Comparison of ENCODE assay signal across 8 cellular contexts in the genomic region with DNA sequence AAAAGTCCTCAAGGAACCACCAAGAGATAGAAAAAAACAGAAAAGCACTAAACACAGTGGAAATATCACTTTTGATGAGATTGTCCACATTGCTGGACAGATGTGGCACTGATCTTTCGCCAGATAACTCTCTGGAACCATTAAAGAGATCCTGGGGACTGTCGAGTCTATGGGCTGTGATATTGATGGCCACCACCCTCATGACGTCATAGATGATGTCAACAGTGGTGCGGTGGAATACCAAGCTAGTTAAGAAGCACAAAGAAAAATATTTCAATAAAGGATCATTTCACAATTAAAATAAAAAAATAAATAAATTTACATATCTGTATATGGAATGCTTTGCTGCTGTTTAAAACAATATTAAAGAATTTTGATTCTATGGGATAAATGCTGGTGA.
"Had no signal": no experiment of that assay in that cellular context is flagged by ENCODE, and none has a peak within 500 bp of the region (broad histone marks: within the 10 kb centered on the region; RNA-seq: fewer than 3 reads in every experiment).

No MANE protein-coding gene starts in this region.

- H3K4me3 ChIP-seq: GM12878 had no signal

- FAIRE-seq: G401.6, GM12878, GM12891, GM12892, GM18507, GM19239 had no signal

- ATAC-seq: GM12878 had no signal

- DNase-seq: GDM1, GF-D8 had no signal
